Comparison of ENCODE assay signal across 10 cellular contexts in the genomic region with DNA sequence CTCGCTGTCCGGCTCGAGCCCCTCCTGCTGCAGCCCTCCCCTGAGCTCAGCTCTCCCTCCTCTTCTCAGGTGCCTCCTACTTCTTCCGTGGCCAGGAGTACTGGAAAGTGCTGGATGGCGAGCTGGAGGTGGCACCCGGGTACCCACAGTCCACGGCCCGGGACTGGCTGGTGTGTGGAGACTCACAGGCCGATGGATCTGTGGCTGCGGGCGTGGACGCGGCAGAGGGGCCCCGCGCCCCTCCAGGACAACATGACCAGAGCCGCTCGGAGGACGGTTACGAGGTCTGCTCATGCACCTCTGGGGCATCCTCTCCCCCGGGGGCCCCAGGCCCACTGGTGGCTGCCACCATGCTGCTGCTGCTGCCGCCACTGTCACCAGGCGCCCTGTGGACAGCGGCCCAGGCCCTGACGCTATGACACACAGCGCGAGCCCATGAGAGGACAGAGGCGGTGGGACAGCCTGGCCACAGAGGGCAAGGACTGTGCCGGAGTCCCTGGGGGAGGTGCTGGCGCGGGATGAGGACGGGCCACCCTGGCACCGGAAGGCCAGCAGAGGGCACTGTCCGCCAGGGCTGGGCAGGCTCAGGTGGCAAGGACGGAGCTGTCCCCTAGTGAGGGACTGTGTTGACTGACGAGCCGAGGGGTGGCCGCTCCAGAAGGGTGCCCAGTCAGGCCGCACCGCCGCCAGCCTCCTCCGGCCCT. TPM values are rescaled to one million over a fixed set of nuclear protein-coding genes. Genes with fewer than 3 reads are reported as not detected.
A peak's percentile ranks its signal among the peaks of the same experiment; 100 is the strongest.
DNase-seq lines count a peak whose midpoint lies in the region; ATAC-seq and TF ChIP-seq lines count a peak whose summit lies in the region.
"Had no signal": no experiment of that assay in that cellular context is flagged by ENCODE, and none has a peak within 500 bp of the region (broad histone marks: within the 10 kb centered on the region; RNA-seq: fewer than 3 reads in every experiment).

No MANE protein-coding gene starts in this region.

- H3K4me3 ChIP-seq in cardiac fibroblast (replicated peaks in 1 of 2; ENCODE audit: low read depth in 2 of 2, low read length in 2 of 2): no peak overlapping the region

- no peak overlapping the region for H3K4me3 Mint-ChIP-seq in progenitor cell of endocrine pancreas (ENCODE audit: low read depth)

- H3K36me3 Mint-ChIP-seq in progenitor cell of endocrine pancreas (ENCODE audit: insufficient read depth): no peaks in the 10 kb centered on the region

- H3K9me3 Mint-ChIP-seq in progenitor cell of endocrine pancreas (ENCODE audit: low read depth): no peaks in the 10 kb centered on the region

- DNase-seq in CD1c-positive myeloid dendritic cell (ENCODE audit: extremely low spot score): peak; percentile 49
- DNase-seq in Kasumi-1 (lab: John Stamatoyannopoulos, UW): peak; percentile 18 to 39
- peak in 1 of 2 donors; percentile 28 for DNase-seq in cardiac fibroblast (ENCODE audit: low read depth in 2 of 2)
- no peak for DNase-seq in progenitor cell of endocrine pancreas (ENCODE audit: low spot score, unreplicated experiment)
- DNase-seq in HPDE6-E6E7 (ENCODE audit: extremely low spot score): no peak
- DNase-seq: activated T-cell treated with anti-CD3 and anti-CD28 coated beads for 4 hours, NCI-H524 treated with DMSO at 0.1 percent for 48 hours had no signal

- no peak overlapping the region for H3K27ac Mint-ChIP-seq in progenitor cell of endocrine pancreas

- TF ChIP-seq CTCF in cardiac fibroblast (IDR thresholded peaks at IDR 0.05; ENCODE audit: low read depth, low read length) (peak; percentile 59), progenitor cell of endocrine pancreas (IDR thresholded peaks at IDR 0.05; ENCODE audit: unreplicated experiment) (peak; percentile 57)

- H3K4me1 Mint-ChIP-seq in progenitor cell of endocrine pancreas (ENCODE audit: low read depth): no peaks in the 10 kb centered on the region

- H3K27me3 Mint-ChIP-seq in progenitor cell of endocrine pancreas: peaks cover 7% of the 10 kb centered on the region

- ATAC-seq in HG03196 (IDR thresholded peaks at IDR 0.05; ENCODE audit: unreplicated experiment) (no peak), HG03442 (IDR thresholded peaks at IDR 0.05; ENCODE audit: unreplicated experiment) (no peak), GM21528 (IDR thresholded peaks at IDR 0.05; ENCODE audit: low FRiP score, unreplicated experiment) (no peak)

RNA-seq across cellular contexts. Expression of gene MMP17, which starts 22.8 kb away (rescaled TPM):
- 0.48 and 0.49 TPM in 2 replicates for total RNA-seq in progenitor cell of endocrine pancreas

RNA-seq across cellular contexts. Expression of gene ULK1, which starts 43.4 kb away (rescaled TPM):
- total RNA-seq in progenitor cell of endocrine pancreas: 111 and 122 TPM in 2 replicates

Comparison
In these comparisons a context has a peak if more than half of its experiments do, and no peak if none do; other contexts are left out.
1. DNase-seq: peak in CD1c-positive myeloid dendritic cell (single experiment) and Kasumi-1 (2 of 2); none in progenitor cell of endocrine pancreas (single experiment) and HPDE6-E6E7 (single experiment).